18 cellular contexts compared by ENCODE assay signal in the genomic region with DNA sequence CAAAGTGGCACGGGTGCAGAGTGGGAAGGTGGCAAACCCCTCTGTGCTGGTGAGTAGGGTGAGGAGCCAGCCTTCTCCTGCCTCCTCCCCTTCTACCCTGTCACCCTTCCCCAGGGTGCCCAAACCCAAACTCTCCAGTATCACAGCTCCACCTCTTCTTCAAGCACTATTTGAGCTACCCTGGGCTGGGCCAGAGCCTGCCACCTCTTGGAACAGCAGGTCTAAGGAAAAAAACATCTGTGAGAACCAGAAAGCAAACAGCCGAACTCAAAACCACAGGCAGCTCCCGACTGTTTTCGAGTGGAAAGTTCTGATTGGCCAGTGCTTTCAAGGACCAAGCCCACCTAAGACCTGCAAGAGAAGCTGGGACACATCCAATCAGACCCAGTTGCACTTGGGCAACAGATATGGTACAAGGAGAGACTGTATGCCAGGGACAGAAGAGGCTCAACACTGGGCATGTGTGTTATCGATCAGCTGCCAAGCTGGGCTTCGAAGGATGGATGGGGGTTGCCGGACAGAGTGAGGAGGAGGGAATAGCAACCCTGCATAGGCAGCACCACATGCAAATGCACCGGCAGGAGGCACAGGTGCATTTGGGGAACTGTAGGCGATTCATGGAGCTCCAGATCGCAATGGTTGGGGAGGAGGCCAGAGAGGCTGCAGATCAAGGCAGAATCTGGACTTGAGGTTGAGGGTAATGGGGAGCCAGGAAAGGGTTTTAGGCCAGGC. TPM values are rescaled to one million over a fixed set of nuclear protein-coding genes. Genes with fewer than 3 reads are reported as not detected.
DNase-seq lines count a peak whose midpoint lies in the region; ATAC-seq, FAIRE-seq and TF ChIP-seq lines count a peak whose summit lies in the region.
"Had no signal": no experiment of that assay in that cellular context is flagged by ENCODE, and none has a peak within 500 bp of the region (broad histone marks: within the 10 kb centered on the region; RNA-seq: fewer than 3 reads in every experiment).

No MANE protein-coding gene starts in this region.

- no peak for FAIRE-seq in H1 (lab: Jason Lieb, UNC)

- no peak overlapping the region for H3K27ac ChIP-seq in GM23338 (ENCODE audit: low read depth)
- H3K27ac ChIP-seq in H1 (ENCODE audit: low read depth, low read length): no peak overlapping the region
- no peak overlapping the region for H3K27ac ChIP-seq in osteoblast (ENCODE audit: low read depth, low read length)
- H3K27ac ChIP-seq: BLaER1 treated with 17β-estradiol and CSF1 and Interleukin-3, amounts not matched to agents 10 nM and 100 nM had no signal

- H4K8ac ChIP-seq in H1 (ENCODE audit: extremely low read depth, insufficient read depth, low read length): no peak overlapping the region

- H3K23ac ChIP-seq in H1 (ENCODE audit: insufficient read length): no peak overlapping the region

- no peak overlapping the region for H2AK5ac ChIP-seq in H1 (ENCODE audit: low read depth, low read length)

- H3K9me3 ChIP-seq in H1 (ENCODE audit: insufficient read depth in 2 of 2, low read depth in 1 of 2, low read length in 1 of 2) (no peaks in the 10 kb centered on the region), osteoblast (ENCODE audit: low read depth, low read length) (no peaks in the 10 kb centered on the region)
- H3K9me3 ChIP-seq: BLaER1 treated with 17β-estradiol and CSF1 and Interleukin-3, amounts not matched to agents 10 nM and 100 nM had no signal

- CTCF ChIA-PET in WTC11 (lab: Charles Lee): interaction anchor here (1.0 to 2.4 kb wide), 2 partner anchors 11 to 16 kb away, joined by 3 to 11 read pairs; no protein-coding TSS in a partner anchor
- CTCF ChIA-PET in H1 (lab: Charles Lee; ENCODE audit: partially characterized antibody): interaction anchor here (0.6 to 4.3 kb wide), 8 partner anchors 9 to 390 kb away, joined by 3 to 23 read pairs (median 4); no protein-coding TSS in a partner anchor

- H3K9ac ChIP-seq in H1 (replicated peaks in 1 of 4; ENCODE audit: extremely low read depth in 1 of 4, low read depth in 3 of 4, low read length in 3 of 4): no peak overlapping the region
- H3K9ac ChIP-seq: BLaER1 treated with 17β-estradiol and CSF1 and Interleukin-3, amounts not matched to agents 10 nM and 100 nM had no signal

- H3K27me3 ChIP-seq in GM23338 (ENCODE audit: insufficient read depth) (no peaks in the 10 kb centered on the region), H1 (replicated peaks in 1 of 4; ENCODE audit: control insufficient read depth in 3 of 4, extremely low read depth in 1 of 4, insufficient read depth in 3 of 4, low read length in 3 of 4) (no peaks in the 10 kb centered on the region), osteoblast (ENCODE audit: insufficient read depth, low read length) (peaks cover 6% of the 10 kb centered on the region)
- H3K27me3 ChIP-seq: BLaER1 treated with 17β-estradiol and CSF1 and Interleukin-3, amounts not matched to agents 10 nM and 100 nM had no signal

- no peaks in the 10 kb centered on the region for H3F3A ChIP-seq in GM23338 (replicated peaks; ENCODE audit: low read depth)

- no peak overlapping the region for H4K5ac ChIP-seq in H1 (ENCODE audit: insufficient read length, low read depth, low read length)

- no peak overlapping the region for H2BK20ac ChIP-seq in H1 (ENCODE audit: low read length)

- ATAC-seq in GM23338 (peak; percentile 56), WTC11 (peak; percentile 35; the same call in 1 of the 2 replicates)
- no peak for ATAC-seq in activated naive CD4-positive, alpha-beta T cell treated with anti-CD3 and anti-CD28 coated beads, Interleukin-2, amount 50 U/mL, for 72 hours
- ATAC-seq: HCT116 had no signal

- no peak overlapping the region for H3K14ac ChIP-seq in H1 (ENCODE audit: insufficient read length)

- no peak overlapping the region for H3K4ac ChIP-seq in H1 (replicated peaks; ENCODE audit: insufficient read length, low read depth, low read length)

- H4K91ac ChIP-seq in H1 (replicated peaks; ENCODE audit: insufficient read length, low read length): no peak overlapping the region

- H2AFZ ChIP-seq in GM23338 (no peak overlapping the region), H1 (ENCODE audit: low read length) (0 out of 2 replicates have a peak overlapping the region, but pooled peaks have one; percentile 6), osteoblast (ENCODE audit: low read length) (no peak overlapping the region)

- POLR2A ChIA-PET in WTC11 (lab: Charles Lee): interaction anchor here (0.6 to 1.3 kb wide), 2 partner anchors 54 to 195 kb away, joined by 3 to 4 read pairs; partner anchors contain the start of gene FNIP1
- POLR2A ChIA-PET in H1 (lab: Charles Lee; ENCODE audit: partially characterized antibody): no interaction called here

- H3K4me3 Mint-ChIP-seq in GM23338 (no peak overlapping the region), WTC11 (no peak overlapping the region)
- H3K4me3 Mint-ChIP-seq: CD4-positive, CD25-positive, alpha-beta regulatory T cell; IgD-negative memory B cell had no signal

- H3K23me2 ChIP-seq in H1 (ENCODE audit: low read depth, low read length): no peaks in the 10 kb centered on the region

- no peak overlapping the region for H3K56ac ChIP-seq in H1 (replicated peaks; ENCODE audit: insufficient read length, low read depth, low read length)

- no peak for TF ChIP-seq EP300 in H1 (IDR thresholded peaks at IDR 0.05; ENCODE audit: borderline replicate concordance in 1 of 2, low read depth in 2 of 2, low read length in 2 of 2)

- no peak for TF ChIP-seq CTCF in GM23338 (conservative IDR thresholded peaks at IDR 0.05; ENCODE audit: low read depth in 2 of 2)
- TF ChIP-seq CTCF in WTC11 (IDR thresholded peaks at IDR 0.05): no peak
- TF ChIP-seq CTCF in H1 (IDR thresholded peaks at IDR 0.05; ENCODE audit: control extremely low read depth in 1 of 3, insufficient read depth in 1 of 3, low read depth in 1 of 3, low read length in 3 of 3): no peak
- no peak for TF ChIP-seq CTCF in osteoblast (IDR thresholded peaks at IDR 0.05; ENCODE audit: extremely low read depth, low read depth, low read length)

- no peak overlapping the region for H2BK5ac ChIP-seq in H1 (ENCODE audit: low read depth, low read length)

- H3K4me1 ChIP-seq in GM23338 (ENCODE audit: insufficient read depth) (peaks cover 6% of the 10 kb centered on the region; the same call in 1 of the 2 replicates), H1 (replicated peaks in 1 of 4; ENCODE audit: control insufficient read depth in 3 of 4, insufficient read depth in 4 of 4, low read length in 3 of 4) (peaks cover 0 to 12% (median 7%) of the 10 kb centered on the region in 4 experiments; a peak in 6 of 7 replicates), osteoblast (ENCODE audit: insufficient read depth, low read length) (no peaks in the 10 kb centered on the region)

- no peak overlapping the region for H3K4me2 ChIP-seq in GM23338
- H3K4me2 ChIP-seq in H1 (ENCODE audit: insufficient read depth in 1 of 2, low read depth in 2 of 2, low read length in 2 of 2): no peak overlapping the region
- H3K4me2 ChIP-seq in osteoblast (ENCODE audit: insufficient read depth, low read length): no peak overlapping the region
- H3K4me2 ChIP-seq: BLaER1 treated with 17β-estradiol and CSF1 and Interleukin-3, amounts not matched to agents 10 nM and 100 nM had no signal

- no peaks in the 10 kb centered on the region for H3K9me2 ChIP-seq in GM23338 (ENCODE audit: insufficient read depth)

- no peak overlapping the region for H2BK120ac ChIP-seq in H1 (replicated peaks; ENCODE audit: low read depth, low read length)

- H3K36me3 ChIP-seq in GM23338 (ENCODE audit: insufficient read depth): no peaks in the 10 kb centered on the region
- no peaks in the 10 kb centered on the region for H3K36me3 ChIP-seq in H1 (ENCODE audit: control insufficient read depth in 2 of 4, insufficient read depth in 4 of 4, low read length in 3 of 4)
- no peaks in the 10 kb centered on the region for H3K36me3 ChIP-seq in osteoblast (ENCODE audit: insufficient read depth, low read length)
- H3K36me3 ChIP-seq: BLaER1 treated with 17β-estradiol and CSF1 and Interleukin-3, amounts not matched to agents 10 nM and 100 nM had no signal

- H3K4me3 ChIP-seq in GM23338 (no peak overlapping the region), H1 (ENCODE audit: extremely low read depth in 1 of 4, insufficient read depth in 2 of 4, low read depth in 3 of 4, low read length in 4 of 4) (no peak overlapping the region), osteoblast (ENCODE audit: insufficient read depth, low read length) (no peak overlapping the region)
- H3K4me3 ChIP-seq: BLaER1 treated with 17β-estradiol and CSF1 and Interleukin-3, amounts not matched to agents 10 nM and 100 nM had no signal

- H3K18ac ChIP-seq in H1 (ENCODE audit: extremely low read depth, low read length): no peak overlapping the region

- DNase-seq in GM23338 (ENCODE audit: low spot score) (peak; percentile 11), WTC11 (ENCODE audit: low spot score) (no peak), H1 (ENCODE audit: low read depth in 1 of 2, low spot score in 2 of 2) (no peak), osteoblast (ENCODE audit: insufficient read length, low spot score, missing footprints) (peak; percentile 15), NCI-H1436 (lab: John Stamatoyannopoulos, UW) (no peak), dedifferentiated amniotic fluid mesenchymal stem cell (ENCODE audit: extremely low spot score) (no peak)
- no peak for DNase-seq in activated naive CD4-positive, alpha-beta T cell treated with anti-CD3 and anti-CD28 coated beads, Interleukin-2, amount 50 U/mL, for 72 hours (ENCODE audit: low spot score in 2 of 2)
- DNase-seq in stimulated activated CD4-positive, alpha-beta T cell treated with anti-CD3 and anti-CD28 coated beads, Interleukin-12 subunit alpha, Interleukin-12 subunit beta, amount 100 ng/mL, for 4 hours: no peak
- DNase-seq: ACHN; CD4-positive, CD25-positive, alpha-beta regulatory T cell; DMS53; GF-D8 had no signal

- no peaks in the 10 kb centered on the region for H3K79me2 ChIP-seq in GM23338 (replicated peaks; ENCODE audit: insufficient read depth)
- H3K79me2 ChIP-seq in H1 (ENCODE audit: control insufficient read depth in 1 of 2, insufficient read depth in 2 of 2, low read length in 2 of 2): no peaks in the 10 kb centered on the region
- no peaks in the 10 kb centered on the region for H3K79me2 ChIP-seq in osteoblast (ENCODE audit: insufficient read depth, low read length)

- TF ChIP-seq RAD21 in H1 (IDR thresholded peaks at IDR 0.05 in 1 of 2, conservative IDR thresholded peaks at IDR 0.05 in 1 of 2; ENCODE audit: low read depth in 2 of 2, low read length in 2 of 2): no peak

- no peaks in the 10 kb centered on the region for H3K9me3 Mint-ChIP-seq in GM23338
- H3K9me3 Mint-ChIP-seq in WTC11: no peaks in the 10 kb centered on the region
- no peaks in the 10 kb centered on the region for H3K9me3 Mint-ChIP-seq in activated naive CD4-positive, alpha-beta T cell treated with anti-CD3 and anti-CD28 coated beads, Interleukin-2, amount 50 U/mL, for 72 hours
- H3K9me3 Mint-ChIP-seq: IgD-negative memory B cell had no signal

- H3K4me1 Mint-ChIP-seq in GM23338 (peaks cover 18% of the 10 kb centered on the region), WTC11 (peaks cover 19% of the 10 kb centered on the region)

- no peak overlapping the region for H2BK12ac ChIP-seq in H1 (ENCODE audit: low read depth, low read length)

- H3K27ac Mint-ChIP-seq in GM23338 (peak overlapping the region; percentile 65; the same call in 1 of the 2 replicates), WTC11 (no peak overlapping the region)
- no peak overlapping the region for H3K27ac Mint-ChIP-seq in activated naive CD4-positive, alpha-beta T cell treated with anti-CD3 and anti-CD28 coated beads, Interleukin-2, amount 50 U/mL, for 72 hours
- H3K27ac Mint-ChIP-seq: IgD-negative memory B cell had no signal

- WGBS in H1 (ENCODE audit: extremely low coverage in 1 of 2, insufficient coverage in 1 of 2, insufficient read length in 1 of 2, insufficient replicate concordance in 2 of 2, low coverage in 1 of 2, low lambda C conversion rate in 2 of 2, missing lambda C conversion rate in 1 of 2), 2 experiments: 72% methylated on average over 10 of the region's 10 CpGs; no CpG with 5 or more reads in 1 of the 2 experiments

- H3K36me3 Mint-ChIP-seq in GM23338 (ENCODE audit: low read depth) (no peaks in the 10 kb centered on the region), WTC11 (no peaks in the 10 kb centered on the region)
- no peaks in the 10 kb centered on the region for H3K36me3 Mint-ChIP-seq in activated naive CD4-positive, alpha-beta T cell treated with anti-CD3 and anti-CD28 coated beads, Interleukin-2, amount 50 U/mL, for 72 hours
- H3K36me3 Mint-ChIP-seq: CD4-positive, CD25-positive, alpha-beta regulatory T cell; IgD-negative memory B cell had no signal

- H3K27me3 Mint-ChIP-seq in GM23338 (ENCODE audit: insufficient read depth, low read depth, poor library complexity) (peaks cover 3% of the 10 kb centered on the region), WTC11 (ENCODE audit: low read depth) (no peaks in the 10 kb centered on the region; the same call in 1 of the 2 replicates)
- H3K27me3 Mint-ChIP-seq: CD4-positive, CD25-positive, alpha-beta regulatory T cell; IgD-negative memory B cell had no signal

- no peaks in the 10 kb centered on the region for H3K79me1 ChIP-seq in H1 (ENCODE audit: low read depth, low read length)

- H4K20me1 ChIP-seq in GM23338 (replicated peaks; ENCODE audit: insufficient read depth): no peaks in the 10 kb centered on the region
- H4K20me1 ChIP-seq in H1 (replicated peaks in 1 of 2; ENCODE audit: control insufficient read depth in 1 of 2, insufficient read depth in 2 of 2, low read length in 2 of 2): peaks cover 0 to 2% of the 10 kb centered on the region in 2 experiments
- H4K20me1 ChIP-seq in osteoblast (ENCODE audit: insufficient read depth, low read length): no peaks in the 10 kb centered on the region
- H4K20me1 ChIP-seq: BLaER1 treated with 17β-estradiol and CSF1 and Interleukin-3, amounts not matched to agents 10 nM and 100 nM had no signal

- H2BK15ac ChIP-seq in H1 (ENCODE audit: low read length): no peak overlapping the region

- no peak for TF ChIP-seq POLR2A in H1 (IDR thresholded peaks at IDR 0.05; ENCODE audit: control extremely low read depth in 1 of 2, low read depth in 2 of 2, low read length in 2 of 2)

RNA-seq across cellular contexts. Expression of gene ACSL6, which starts 19.7 kb away (rescaled TPM):
- 3.6 and 4.6 TPM in 2 replicates for total RNA-seq in GM23338 (2014; rRNA removed; shearing (Covaris generic))
- polyA plus RNA-seq in GM23338 (2016; fragmentation: Nextera tagmentation; extraction: Ambion mirVana) (0.76 and 1.1 TPM in 2 replicates), H1 (2011; rRNA removed) (2.3 and 3.4 TPM in 2 replicates)
- total RNA-seq in WTC11 (2021) (2.6 to 4.8 TPM (median 3.7 TPM) in 3 replicates), osteoblast (not detected in 2 replicates)
- total RNA-seq in H1 (2021; fragmentation: NEBNext Ultra II Directional; extraction: Animal tissue kit (Norgen Biotek cat#: 25700)): 2.4 and 3.8 TPM in 2 replicates
- polyA plus RNA-seq in H1 (2011; cell fraction: cytosol; rRNA removed): 1.8 TPM
- polyA plus RNA-seq in H1 (2011; cell fraction: nucleus; rRNA removed): 11.2 TPM
- polyA plus RNA-seq in H1 (2012, experiment 1 of 2): 2.1 to 4.6 TPM (median 2.9 TPM) in 4 replicates
- 0.52 TPM for polyA plus RNA-seq in H1 (2012, experiment 2 of 2)
- 2.4 TPM for polyA plus RNA-seq in H1 (2013, experiment 1 of 2)
- polyA plus RNA-seq in H1 (2013, experiment 2 of 2): 2.1 TPM
- 3.9 and 9.3 TPM in 2 replicates for polyA minus RNA-seq in H1 (2011; rRNA and poly(A)+ RNA removed)
- polyA minus RNA-seq in H1 (2011; cell fraction: cytosol; rRNA and poly(A)+ RNA removed): not detected
- 4.6 TPM for polyA minus RNA-seq in H1 (2011; cell fraction: nucleus; rRNA and poly(A)+ RNA removed)
- 1 to 10 TPM; 1.8 to 3.5 TPM for total RNA-seq in activated naive CD4-positive, alpha-beta T cell treated with anti-CD3 and anti-CD28 coated beads, Interleukin-2, amount 50 U/mL, for 72 hours

RNA-seq across cellular contexts. Expression of gene MEIKIN, which starts 46.3 kb away (rescaled TPM):
- total RNA-seq in GM23338 (2014; rRNA removed; shearing (Covaris generic)): not detected in 2 replicates
- not detected in 2 replicates for polyA plus RNA-seq in GM23338 (2016; fragmentation: Nextera tagmentation; extraction: Ambion mirVana)
- total RNA-seq in WTC11 (2021): not detected in 3 replicates
- not detected in 2 replicates for total RNA-seq in H1 (2021; fragmentation: NEBNext Ultra II Directional; extraction: Animal tissue kit (Norgen Biotek cat#: 25700))
- not detected in 2 replicates for polyA plus RNA-seq in H1 (2011; rRNA removed)
- not detected for polyA plus RNA-seq in H1 (2011; cell fraction: cytosol; rRNA removed)
- not detected for polyA plus RNA-seq in H1 (2011; cell fraction: nucleus; rRNA removed)
- polyA plus RNA-seq in H1 (2012, experiment 1 of 2): not detected in 4 replicates
- polyA plus RNA-seq in H1 (2012, experiment 2 of 2): not detected
- polyA plus RNA-seq in H1 (2013, experiment 1 of 2): not detected
- 0.24 TPM for polyA plus RNA-seq in H1 (2013, experiment 2 of 2)
- polyA minus RNA-seq in H1 (2011; rRNA and poly(A)+ RNA removed): not detected in 2 replicates
- polyA minus RNA-seq in H1 (2011; cell fraction: cytosol; rRNA and poly(A)+ RNA removed): not detected
- polyA minus RNA-seq in H1 (2011; cell fraction: nucleus; rRNA and poly(A)+ RNA removed): not detected
- total RNA-seq in osteoblast: not detected in 2 replicates
- total RNA-seq in activated naive CD4-positive, alpha-beta T cell treated with anti-CD3 and anti-CD28 coated beads, Interleukin-2, amount 50 U/mL, for 72 hours: not detected
- total RNA-seq: A172; CD4-positive, CD25-positive, alpha-beta regulatory T cell; H4; HT1080 had no signal
- polyA plus RNA-seq: CD4-positive, CD25-positive, alpha-beta regulatory T cell; IgD-negative memory B cell had no signal

Comparison
In these comparisons a context has a peak if more than half of its experiments do, and no peak if none do; other contexts are left out.
1. ATAC-seq: peak in GM23338 (single experiment) and WTC11 (single experiment); none in activated naive CD4-positive, alpha-beta T cell treated with anti-CD3 and anti-CD28 coated beads, Interleukin-2, amount 50 U/mL, for 72 hours (0 of 2).
2. DNase-seq: peak in GM23338 (single experiment) and osteoblast (single experiment); none in WTC11 (single experiment), H1 (0 of 2), activated naive CD4-positive, alpha-beta T cell treated with anti-CD3 and anti-CD28 coated beads, Interleukin-2, amount 50 U/mL, for 72 hours (0 of 2), NCI-H1436 (single experiment), dedifferentiated amniotic fluid mesenchymal stem cell (single experiment) and stimulated activated CD4-positive, alpha-beta T cell treated with anti-CD3 and anti-CD28 coated beads, Interleukin-12 subunit alpha, Interleukin-12 subunit beta, amount 100 ng/mL, for 4 hours (single experiment).